In genomic region chr22:43152001-43152354, GRCh38 we compare ENCODE assay signal across 8 cellular contexts. TPM values are rescaled to one million over a fixed set of nuclear protein-coding genes. Genes with fewer than 3 reads are reported as not detected.
DNase-seq lines count a peak whose midpoint lies in the region; ATAC-seq and TF ChIP-seq lines count a peak whose summit lies in the region.

No MANE protein-coding gene starts in this region.

- DNase-seq in A673 (ENCODE audit: low spot score): peak; percentile 23
- DNase-seq in breast epithelium (ENCODE audit: low spot score in 2 of 2): no peak
- no peak for DNase-seq in NCI-H1105 (lab: John Stamatoyannopoulos, UW)
- DNase-seq in midbrain (lab: John Stamatoyannopoulos, UW): no peak
- no peak for DNase-seq in stimulated activated CD4-positive, alpha-beta T cell treated with anti-CD3 and anti-CD28 coated beads, Interleukin-1b, Interleukin-23, amount 100 ng/mL, for 48 hours

- CTCF ChIA-PET in A673 (lab: Charles Lee): no interaction called here

- TF ChIP-seq CTCF in A673 (conservative IDR thresholded peaks at IDR 0.05; ENCODE audit: low read depth, low read length) (no peak), breast epithelium (IDR thresholded peaks at IDR 0.05) (no peak)

- ATAC-seq in HG02678 (IDR thresholded peaks at IDR 0.05; ENCODE audit: unreplicated experiment) (peak; percentile 14), HG03460 (IDR thresholded peaks at IDR 0.05; ENCODE audit: unreplicated experiment) (no peak)

- intact Hi-C loops in A673 (cut with micrococcal nuclease; ENCODE audit: unreplicated experiment) (no loop called here), breast epithelium (cut with DNase I; ENCODE audit: low total_unique reads) (loop anchor here (10.0 kb wide), 1 partner anchor 1213 kb away; no protein-coding TSS in a partner anchor)

- H3K9me3 ChIP-seq in A673 (ENCODE audit: low read depth, low read length, poor library complexity, severe bottlenecking) (no peaks in the 10 kb centered on the region), breast epithelium (no peaks in the 10 kb centered on the region), mucosa of rectum (ENCODE audit: control insufficient read depth in 2 of 2, low read length in 2 of 2) (no peaks in the 10 kb centered on the region)

- POLR2A ChIA-PET in A673 (lab: Charles Lee; ENCODE audit: low non-redundant PET): no interaction called here

- H3K27me3 ChIP-seq in A673 (replicated peaks; ENCODE audit: insufficient read depth, low read depth, low read length, poor library complexity): no peaks in the 10 kb centered on the region
- no peaks in the 10 kb centered on the region for H3K27me3 ChIP-seq in breast epithelium
- H3K27me3 ChIP-seq in mucosa of rectum (ENCODE audit: control insufficient read depth in 2 of 2, insufficient read depth in 2 of 2, low read length in 2 of 2): no peaks in the 10 kb centered on the region

- BruUV-seq in A673 (replicated peaks; lab: Mats Ljungman, UMichigan): no TSS peak

- H3K4me1 ChIP-seq in A673 (ENCODE audit: insufficient read depth, low read length, poor library complexity, severe bottlenecking) (no peaks in the 10 kb centered on the region), breast epithelium (no peaks in the 10 kb centered on the region), mucosa of rectum (ENCODE audit: control insufficient read depth in 2 of 2, insufficient read depth in 2 of 2, low read length in 2 of 2) (peaks cover 22 to 36% of the 10 kb centered on the region in 2 donors)

- peak overlapping the region; percentile 88 to 95 for H3K9ac ChIP-seq in mucosa of rectum (ENCODE audit: low read depth in 1 of 2, low read length in 2 of 2)

- H3K36me3 ChIP-seq in A673 (ENCODE audit: insufficient read depth, low read length, poor library complexity, severe bottlenecking) (no peaks in the 10 kb centered on the region), breast epithelium (no peaks in the 10 kb centered on the region), mucosa of rectum (ENCODE audit: control insufficient read depth in 2 of 2, insufficient read depth in 2 of 2, low read length in 2 of 2) (peaks cover 0 to 4% of the 10 kb centered on the region in 2 donors)

- peak overlapping the region; percentile 69 for H3K4me3 ChIP-seq in A673 (ENCODE audit: low read depth, low read length, poor library complexity, severe bottlenecking)
- peak overlapping the region; percentile 88 to 93 (median 89) for H3K4me3 ChIP-seq in breast epithelium
- peak overlapping the region; percentile 76 to 84 for H3K4me3 ChIP-seq in mucosa of rectum (ENCODE audit: low read length in 2 of 2)

- TF ChIP-seq POLR2A in breast epithelium (IDR thresholded peaks at IDR 0.05): no peak

- peak overlapping the region; percentile 70 for H3K27ac ChIP-seq in A673 (ENCODE audit: low read depth, low read length, poor library complexity, severe bottlenecking)
- H3K27ac ChIP-seq in breast epithelium: peak overlapping the region; percentile 80 to 93
- peak overlapping the region; percentile 95 to 97 for H3K27ac ChIP-seq in mucosa of rectum (ENCODE audit: low read depth in 2 of 2, low read length in 2 of 2)

RNA-seq across cellular contexts. Expression of gene TSPO, which starts 0.6 kb away (rescaled TPM):
- total RNA-seq in A673 (2021) (105 and 127 TPM in 2 replicates), breast epithelium (100 to 1,000 TPM; 250 to 468 (median 284) TPM)

RNA-seq across cellular contexts. Expression of gene MCAT, which starts 8.8 kb away (rescaled TPM):
- total RNA-seq in A673 (2021) (31.6 and 32.2 TPM in 2 replicates), breast epithelium (10 to 100 TPM; 18.6 to 31.1 (median 26.2) TPM)

RNA-seq across cellular contexts. Expression of gene TTLL12, which starts 35.0 kb away (rescaled TPM):
- 117 and 138 TPM in 2 replicates for total RNA-seq in A673 (2021)
- total RNA-seq in breast epithelium: 10 to 100 TPM; 25.9 to 36.0 (median 31.4) TPM

RNA-seq across cellular contexts. Expression of gene BIK, which starts 41.4 kb away (rescaled TPM):
- total RNA-seq in A673 (2021): 1.8 and 2.0 TPM in 2 replicates
- total RNA-seq in breast epithelium: 10 to 100 TPM in 2 of 3 donors, not detected in 1; 22.6 to 25.0 TPM
